ENCODE assay signal across 14 cellular contexts in the genomic region with DNA sequence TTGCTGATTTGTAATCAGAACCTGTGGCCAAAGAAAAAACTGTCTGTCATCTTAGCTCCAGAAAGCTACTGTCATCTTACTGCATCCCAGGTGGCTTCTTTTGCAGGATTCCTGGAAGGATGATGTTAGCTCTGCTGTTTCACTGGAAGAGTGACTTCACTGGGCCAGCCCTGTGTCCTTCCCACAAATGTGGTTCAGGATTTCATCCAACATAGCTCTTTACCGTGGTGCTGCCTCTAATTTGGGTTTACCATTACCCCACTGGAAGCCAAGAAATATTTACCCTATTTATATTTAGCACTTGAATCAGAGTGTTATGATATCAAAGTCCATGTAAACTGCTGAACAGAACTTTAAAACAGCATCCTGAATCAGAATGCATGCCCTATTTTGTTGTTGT.
DNase-seq lines count a peak whose midpoint lies in the region; ATAC-seq and TF ChIP-seq lines count a peak whose summit lies in the region.
"Had no signal": no experiment of that assay in that cellular context is flagged by ENCODE, and none has a peak within 500 bp of the region (broad histone marks: within the 10 kb centered on the region; RNA-seq: fewer than 3 reads in every experiment).

No MANE protein-coding gene starts in this region.

- H3K4me1 Mint-ChIP-seq in type B pancreatic cell (ENCODE audit: unreplicated experiment) = peaks cover 17% of the 10 kb centered on the region
- H3K4me1 Mint-ChIP-seq in T-helper 17 cell = peaks cover 8% of the 10 kb centered on the region

- H3K4me1 ChIP-seq in left ventricle myocardium inferior (peaks cover 38% of the 10 kb centered on the region), neutrophil (ENCODE audit: control insufficient read depth in 1 of 2, insufficient read depth in 1 of 2, low read depth in 1 of 2, low read length in 1 of 2) (peaks cover 29 to 35% of the 10 kb centered on the region in 2 experiments)
- H3K4me1 ChIP-seq: A549, BE2C, HAP-1 had no signal

- H3K9me3 ChIP-seq in left ventricle myocardium inferior (replicated peaks) = peaks cover 8% of the 10 kb centered on the region
- H3K9me3 ChIP-seq in neutrophil = no peaks in the 10 kb centered on the region
- no peaks in the 10 kb centered on the region for H3K9me3 ChIP-seq in T-helper 17 cell (ENCODE audit: control insufficient read depth, low read length, poor library complexity, severe bottlenecking)
- H3K9me3 ChIP-seq: A549, BE2C, HAP-1 had no signal

- H3K9me3 Mint-ChIP-seq in type B pancreatic cell = no peaks in the 10 kb centered on the region

- H3K36me3 ChIP-seq in left ventricle myocardium inferior = no peaks in the 10 kb centered on the region
- H3K36me3 ChIP-seq in neutrophil = no peaks in the 10 kb centered on the region
- H3K36me3 ChIP-seq: BE2C, HAP-1 had no signal

- DNase-seq in left ventricle myocardium inferior = no peak
- no peak for DNase-seq in left cardiac atrium
- DNase-seq in cerebellar cortex (ENCODE audit: low spot score) = peak; percentile 51
- no peak for DNase-seq in type B pancreatic cell (ENCODE audit: extremely low spot score, unreplicated experiment)
- DNase-seq in DMS153 treated with DMSO at 0.1 percent for 48 hours (lab: John Stamatoyannopoulos, UW; ENCODE audit: unreplicated experiment) = no peak
- no peak for DNase-seq in T-helper 17 cell
- DNase-seq: BE2C; CD4-positive, alpha-beta memory T cell; DND-41; GF-D8 had no signal

- ATAC-seq in left cardiac atrium (no peak), T-helper 17 cell (no peak)
- ATAC-seq: A549 had no signal

- intact Hi-C loops in left ventricle myocardium inferior (cut with micrococcal nuclease) = no loop called here
- intact Hi-C loops in left cardiac atrium (cut with DNase I) = no loop called here

- H3K4me3 Mint-ChIP-seq in type B pancreatic cell = no peak overlapping the region
- no peak overlapping the region for H3K4me3 Mint-ChIP-seq in T-helper 17 cell
- H3K4me3 Mint-ChIP-seq: CD4-positive, alpha-beta memory T cell had no signal

- H3K27ac ChIP-seq in left ventricle myocardium inferior (replicated peaks) (peak overlapping the region; percentile 85), neutrophil (peak overlapping the region; percentile 72)
- H3K27ac ChIP-seq: A549, C4-2B had no signal

- H3K27ac Mint-ChIP-seq in type B pancreatic cell = peak overlapping the region; percentile 21
- H3K27ac Mint-ChIP-seq in T-helper 17 cell = no peak overlapping the region

- H3K4me3 ChIP-seq in left ventricle myocardium inferior = no peak overlapping the region
- no peak overlapping the region for H3K4me3 ChIP-seq in neutrophil (ENCODE audit: low read depth in 1 of 2, low read length in 1 of 2)
- H3K4me3 ChIP-seq: A549, HAP-1 had no signal

- no peaks in the 10 kb centered on the region for H3K27me3 ChIP-seq in left ventricle myocardium inferior (ENCODE audit: low read depth)
- H3K27me3 ChIP-seq in neutrophil = no peaks in the 10 kb centered on the region
- H3K27me3 ChIP-seq: BE2C had no signal

- H3K36me3 Mint-ChIP-seq in type B pancreatic cell = peaks cover 4% of the 10 kb centered on the region
- peaks cover 2% of the 10 kb centered on the region for H3K36me3 Mint-ChIP-seq in T-helper 17 cell (ENCODE audit: low read depth)

- H3K27me3 Mint-ChIP-seq in type B pancreatic cell = no peaks in the 10 kb centered on the region
- peaks cover 8% of the 10 kb centered on the region for H3K27me3 Mint-ChIP-seq in T-helper 17 cell

- TF ChIP-seq CTCF in left ventricle myocardium inferior (IDR thresholded peaks at IDR 0.05; ENCODE audit: borderline replicate concordance) (no peak), neutrophil (IDR thresholded peaks at IDR 0.05) (no peak), type B pancreatic cell (conservative IDR thresholded peaks at IDR 0.05) (no peak)
